In the genomic region with DNA sequence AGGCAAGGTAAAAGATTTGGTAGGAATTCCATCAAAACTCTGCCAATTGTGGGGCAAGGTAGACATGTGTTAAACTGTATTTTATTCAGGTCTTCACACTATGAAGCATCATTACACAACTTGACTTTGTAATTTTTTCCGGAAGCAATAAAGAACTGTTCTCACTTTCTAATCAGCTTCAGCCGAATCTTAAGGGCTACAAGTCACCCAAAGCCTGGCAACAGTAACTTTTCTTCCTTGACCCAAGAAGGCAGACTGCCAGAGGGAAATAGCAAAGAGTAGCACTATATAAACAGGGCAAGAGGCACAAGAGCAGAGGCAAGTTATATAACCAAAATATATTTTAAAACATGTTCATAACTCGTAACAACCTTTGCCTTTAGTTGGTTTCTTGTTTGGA, we compare ENCODE assay signal across 1 cellular context.
TF ChIP-seq lines count a peak whose summit lies in the region.

No MANE protein-coding gene starts in this region.

TF ChIP-seq in IMR-90, 13 proteins besides CTCF, POLR2A, EP300 and RAD21:
- TF ChIP-seq BHLHE40 (IDR thresholded peaks at IDR 0.05; ENCODE audit: low read depth, low read length) (no peak), RCOR1 (IDR thresholded peaks at IDR 0.05; ENCODE audit: insufficient replicate concordance, low read length) (no peak), CEBPB (IDR thresholded peaks at IDR 0.05; ENCODE audit: low read depth, low read length) (no peak), SMC3 (IDR thresholded peaks at IDR 0.05; ENCODE audit: low read depth, low read length) (no peak), MXI1 (IDR thresholded peaks at IDR 0.05; ENCODE audit: borderline replicate concordance, low read depth, low read length) (no peak), ELK1 (IDR thresholded peaks at IDR 0.05; ENCODE audit: borderline replicate concordance, low read depth, low read length) (no peak), FOS (IDR thresholded peaks at IDR 0.05; ENCODE audit: low read depth, low read length) (no peak), CHD1 (IDR thresholded peaks at IDR 0.05; ENCODE audit: low read depth, low read length) (no peak), RFX5 (IDR thresholded peaks at IDR 0.05; ENCODE audit: low read depth, low read length) (no peak), MAFK (IDR thresholded peaks at IDR 0.05; ENCODE audit: low read depth, low read length) (no peak), MAZ (IDR thresholded peaks at IDR 0.05; ENCODE audit: borderline replicate concordance, low read depth, low read length) (no peak), NFE2L2 (IDR thresholded peaks at IDR 0.05; ENCODE audit: low read depth, low read length) (no peak)
